Comparison of ENCODE assay signal across 1 cellular context in genomic region chr3:61381745-61382392, GRCh38.
TF ChIP-seq lines count a peak whose summit lies in the region.

No MANE protein-coding gene starts in this region.

TF ChIP-seq in HepG2, 621 proteins besides CTCF, POLR2A, EP300 and RAD21 (continued from another document):
- TF ChIP-seq KDM3A (CRISPR knock-in tag; IDR thresholded peaks at IDR 0.05; ENCODE audit: low read depth) = no peak
- no peak for TF ChIP-seq ZBTB40 (IDR thresholded peaks at IDR 0.05)
- TF ChIP-seq ZBTB40 (CRISPR knock-in tag; IDR thresholded peaks at IDR 0.05) = no peak
- no peak for TF ChIP-seq TBX3 (IDR thresholded peaks at IDR 0.05; ENCODE audit: borderline replicate concordance)
- TF ChIP-seq ZXDC (CRISPR knock-in tag; IDR thresholded peaks at IDR 0.05) = no peak
- TF ChIP-seq HNRNPH1 (optimal IDR thresholded peaks at IDR 0.05; ENCODE audit: low read depth, low read length) = no peak
- no peak for TF ChIP-seq NR0B2 (CRISPR knock-in tag; IDR thresholded peaks at IDR 0.05)
- no peak for TF ChIP-seq IKZF4 (CRISPR knock-in tag; IDR thresholded peaks at IDR 0.05; ENCODE audit: borderline replicate concordance, low read depth, not compliant biosample characterization)
- TF ChIP-seq MEIS2 (CRISPR knock-in tag; IDR thresholded peaks at IDR 0.05) = no peak
- TF ChIP-seq SMARCE1 (IDR thresholded peaks at IDR 0.05; ENCODE audit: borderline replicate concordance) = no peak
- TF ChIP-seq ZNF407 (CRISPR knock-in tag; IDR thresholded peaks at IDR 0.05; ENCODE audit: not compliant biosample characterization) = no peak
